15 cellular contexts compared by ENCODE assay signal in the genomic region with DNA sequence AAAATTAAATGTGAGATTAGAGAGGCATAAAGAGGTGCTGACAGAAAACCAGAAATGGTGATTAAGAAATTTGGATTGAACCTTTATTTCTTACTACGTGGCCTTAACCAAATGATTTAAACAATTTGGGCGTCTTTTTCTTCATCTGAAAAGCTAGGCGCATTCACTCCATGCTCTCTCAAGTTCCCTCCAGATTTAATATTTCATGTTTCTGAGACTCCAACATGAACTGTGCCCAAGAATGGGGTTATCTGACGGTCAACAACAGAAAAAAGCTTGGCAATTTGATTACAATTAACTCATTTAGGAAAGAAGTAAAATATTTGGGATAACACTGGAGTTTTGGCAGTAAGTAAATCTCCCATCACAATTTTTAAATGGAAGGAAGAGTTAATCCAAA.
DNase-seq lines count a peak whose midpoint lies in the region; ATAC-seq and TF ChIP-seq lines count a peak whose summit lies in the region.
"Had no signal": no experiment of that assay in that cellular context is flagged by ENCODE, and none has a peak within 500 bp of the region (broad histone marks: within the 10 kb centered on the region; RNA-seq: fewer than 3 reads in every experiment).

No MANE protein-coding gene starts in this region.

- H3K27ac Mint-ChIP-seq in activated T-cell treated with anti-CD3 and anti-CD28 coated beads, Interleukin-2, amount 50 U/mL, for 24 hours, result no peak overlapping the region
- H3K27ac Mint-ChIP-seq: H9 had no signal

- H3K36me3 ChIP-seq in right atrium auricular region, result no peaks in the 10 kb centered on the region
- no peaks in the 10 kb centered on the region for H3K36me3 ChIP-seq in gastroesophageal sphincter
- no peaks in the 10 kb centered on the region for H3K36me3 ChIP-seq in muscle layer of duodenum (ENCODE audit: control insufficient read depth in 1 of 2, insufficient read depth in 2 of 2, low read length in 2 of 2)
- no peaks in the 10 kb centered on the region for H3K36me3 ChIP-seq in tibial artery

- peaks cover 36% of the 10 kb centered on the region for H3K36me3 Mint-ChIP-seq in activated T-cell treated with anti-CD3 and anti-CD28 coated beads, Interleukin-2, amount 50 U/mL, for 24 hours (ENCODE audit: low read depth)

- no peak for TF ChIP-seq POLR2A in gastroesophageal sphincter (IDR thresholded peaks at IDR 0.05)

- DNase-seq in Right ventricle myocardium inferior (ENCODE audit: missing footprints) (no peak), right atrium auricular region (ENCODE audit: low spot score) (no peak), tibial artery (no peak), iPS-NIHi11 (ENCODE audit: low spot score) (no peak)
- no peak for DNase-seq in activated T-cell treated with anti-CD3 and anti-CD28 coated beads, Interleukin-2, amount 50 U/mL, for 24 hours
- DNase-seq: CD8-positive, alpha-beta memory T cell; H9; NCI-H1417; NCI-H2029 treated with DMSO at 0.1 percent for 48 hours; NCI-H510A treated with DMSO at 0.1 percent for 48 hours had no signal

- TF ChIP-seq CTCF in right atrium auricular region (IDR thresholded peaks at IDR 0.05) (no peak), gastroesophageal sphincter (IDR thresholded peaks at IDR 0.05) (no peak), tibial artery (IDR thresholded peaks at IDR 0.05) (no peak)

- peaks cover 0 to 18% of the 10 kb centered on the region in 2 donors for H3K4me1 ChIP-seq in right atrium auricular region
- peaks cover 0 to 30% (median 0%) of the 10 kb centered on the region in 3 donors for H3K4me1 ChIP-seq in gastroesophageal sphincter
- H3K4me1 ChIP-seq in muscle layer of duodenum (ENCODE audit: control insufficient read depth in 1 of 2, insufficient read depth in 2 of 2, low read length in 2 of 2), result no peaks in the 10 kb centered on the region
- H3K4me1 ChIP-seq in tibial artery, result peaks cover 0 to 52% (median 21%) of the 10 kb centered on the region in 4 donors

- H3K4me3 ChIP-seq in right atrium auricular region, result no peak overlapping the region
- H3K4me3 ChIP-seq in gastroesophageal sphincter, result no peak overlapping the region
- H3K4me3 ChIP-seq in muscle layer of duodenum (ENCODE audit: low read depth in 1 of 2, low read length in 2 of 2), result no peak overlapping the region
- no peak overlapping the region for H3K4me3 ChIP-seq in tibial artery

- intact Hi-C loops in Right ventricle myocardium inferior (cut with DNase I) (no loop called here), tibial artery (cut with DNase I; ENCODE audit: low total_unique reads) (no loop called here)

- no peaks in the 10 kb centered on the region for H3K9me3 Mint-ChIP-seq in activated T-cell treated with anti-CD3 and anti-CD28 coated beads, Interleukin-2, amount 50 U/mL, for 24 hours
- H3K9me3 Mint-ChIP-seq: CD8-positive, alpha-beta memory T cell; H9 had no signal

- ATAC-seq in Right ventricle myocardium inferior, result peak; percentile 32
- ATAC-seq in gastroesophageal sphincter, result no peak
- ATAC-seq in HG03280 (IDR thresholded peaks at IDR 0.05; ENCODE audit: unreplicated experiment), result no peak
- ATAC-seq: Panc1 had no signal

- WGBS in gastroesophageal sphincter (ENCODE audit: low coverage in 1 of 2), 2 donors, result 69 to 79% methylated on average over 3 to 4 of the region's 4 CpGs

- no peak for TF ChIP-seq EP300 in gastroesophageal sphincter (IDR thresholded peaks at IDR 0.05)

- H3K4me1 Mint-ChIP-seq in activated T-cell treated with anti-CD3 and anti-CD28 coated beads, Interleukin-2, amount 50 U/mL, for 24 hours (ENCODE audit: low read depth), result peaks cover 50% of the 10 kb centered on the region

- H3K4me3 Mint-ChIP-seq in activated T-cell treated with anti-CD3 and anti-CD28 coated beads, Interleukin-2, amount 50 U/mL, for 24 hours, result no peak overlapping the region
- H3K4me3 Mint-ChIP-seq: CD8-positive, alpha-beta memory T cell; H9 had no signal

- H3K27me3 Mint-ChIP-seq in activated T-cell treated with anti-CD3 and anti-CD28 coated beads, Interleukin-2, amount 50 U/mL, for 24 hours, result no peaks in the 10 kb centered on the region
- H3K27me3 Mint-ChIP-seq: CD8-positive, alpha-beta memory T cell had no signal

- peak overlapping the region in 1 of 2 donors; percentile 30 for H3K27ac ChIP-seq in right atrium auricular region
- peak overlapping the region in 3 of 4 donors; percentile 57 to 60 (median 59) for H3K27ac ChIP-seq in gastroesophageal sphincter
- peak overlapping the region; percentile 57 for H3K27ac ChIP-seq in muscle layer of duodenum (ENCODE audit: low read length)
- H3K27ac ChIP-seq in tibial artery, result peak overlapping the region; percentile 69 to 70
- H3K27ac ChIP-seq: 22Rv1 had no signal

- H3K9me3 ChIP-seq in right atrium auricular region (no peaks in the 10 kb centered on the region), gastroesophageal sphincter (no peaks in the 10 kb centered on the region), muscle layer of duodenum (ENCODE audit: control insufficient read depth in 1 of 2, low read length in 2 of 2) (no peaks in the 10 kb centered on the region), tibial artery (no peaks in the 10 kb centered on the region)

- H3K27me3 ChIP-seq in right atrium auricular region (no peaks in the 10 kb centered on the region), gastroesophageal sphincter (no peaks in the 10 kb centered on the region), muscle layer of duodenum (ENCODE audit: low read depth, low read length) (no peaks in the 10 kb centered on the region), tibial artery (no peaks in the 10 kb centered on the region)
